Comparison of ENCODE assay signal across 9 cellular contexts in genomic region chr5:32504923-32505596, GRCh38.
A peak's percentile ranks its signal among the peaks of the same experiment; 100 is the strongest.
DNase-seq lines count a peak whose midpoint lies in the region; ATAC-seq, FAIRE-seq and TF ChIP-seq lines count a peak whose summit lies in the region.
"Had no signal": no experiment of that assay in that cellular context is flagged by ENCODE, and none has a peak within 500 bp of the region (broad histone marks: within the 10 kb centered on the region; RNA-seq: fewer than 3 reads in every experiment).

No MANE protein-coding gene starts in this region.

- POLR2A ChIA-PET in GM12878 (lab: Charles Lee), result interaction anchor here (0.6 kb wide), 1 partner anchor 9 kb away, joined by 4 read pairs; no protein-coding TSS in a partner anchor

- no peaks in the 10 kb centered on the region for H3K9me3 ChIP-seq in GM12878 (replicated peaks; ENCODE audit: control insufficient read depth, insufficient read depth, low read length)
- no peaks in the 10 kb centered on the region for H3K9me3 ChIP-seq in keratinocyte (ENCODE audit: control insufficient read depth, low read depth, low read length)
- H3K9me3 ChIP-seq in small intestine (ENCODE audit: control insufficient read depth, low read depth), result no peaks in the 10 kb centered on the region

- 56% methylated on average over 10 of the region's 10 CpGs for WGBS in GM12878 (ENCODE audit: insufficient coverage, insufficient replicate concordance, low lambda C conversion rate, missing lambda C conversion rate)
- WGBS in small intestine, 3 donors, result 23 to 53% (median 51%) methylated on average over 10 of the region's 10 CpGs

- intact Hi-C loops in GM12878 (cut with micrococcal nuclease; ENCODE audit: unreplicated experiment), result no loop called here
- intact Hi-C loops in posterior vena cava (cut with DNase I), result no loop called here

- SMC1A ChIA-PET in GM12878 (lab: Charles Lee; ENCODE audit: uncharacterized antibody, unreplicated experiment), result interaction anchor here (0.7 to 3.0 kb wide), 8 partner anchors 8 to 85 kb away, joined by 3 to 17 read pairs (median 4); no protein-coding TSS in a partner anchor

- TF ChIP-seq CTCF in GM12878 (IDR thresholded peaks at IDR 0.05 in 2 of 3, conservative IDR thresholded peaks at IDR 0.05 in 1 of 3; ENCODE audit: control insufficient read depth in 2 of 3, extremely low read depth in 1 of 3, insufficient read depth in 1 of 3, low read depth in 3 of 3, low read length in 3 of 3) (no peak), keratinocyte (optimal IDR thresholded peaks at IDR 0.05 in 1 of 3, IDR thresholded peaks at IDR 0.05 in 1 of 3, conservative IDR thresholded peaks at IDR 0.05 in 1 of 3; ENCODE audit: extremely low read depth in 1 of 3, insufficient read depth in 2 of 3, low read length in 3 of 3) (no peak)

- H2AFZ ChIP-seq in GM12878 (ENCODE audit: control insufficient read depth, low read depth, low read length) (no peak overlapping the region), keratinocyte (ENCODE audit: control insufficient read depth, low read length) (no peak overlapping the region)

- no peak for TF ChIP-seq POLR2A in GM12878 (IDR thresholded peaks at IDR 0.05; ENCODE audit: low read depth, low read length)

- dilution Hi-C loops in keratinocyte (cut with MboI; ENCODE audit: extremely low pct_ligation_motif_present, low sequenced_read_pairs), result no loop called here

- no peaks in the 10 kb centered on the region for H3K9me1 ChIP-seq in keratinocyte (ENCODE audit: control insufficient read depth, extremely low read depth, insufficient read depth, low read length)

- CTCF ChIA-PET in GM12878 (lab: Yijun Ruan, JAX), result interaction anchor here (0.8 to 2.6 kb wide), 7 partner anchors 10 to 107 kb away, joined by 3 to 22 read pairs (median 8); no protein-coding TSS in a partner anchor

- H3K9ac ChIP-seq in GM12878 (ENCODE audit: control insufficient read depth, insufficient read depth, low read length) (no peak overlapping the region), keratinocyte (ENCODE audit: control insufficient read depth, extremely low read depth, insufficient read depth, low read length) (no peak overlapping the region)

- ATAC-seq in GM18868 (IDR thresholded peaks at IDR 0.05; ENCODE audit: unreplicated experiment), result peak; percentile 78
- ATAC-seq in GM12878, result peak; percentile 53
- ATAC-seq in GM19395 (IDR thresholded peaks at IDR 0.05; ENCODE audit: unreplicated experiment), result no peak

- no peak overlapping the region for H3K27ac ChIP-seq in GM12878 (ENCODE audit: control insufficient read depth, insufficient read depth)
- peak overlapping the region; percentile 6 for H3K27ac ChIP-seq in keratinocyte (ENCODE audit: control insufficient read depth, insufficient read depth, low read length)
- no peak overlapping the region for H3K27ac ChIP-seq in substantia nigra (ENCODE audit: low read depth, low read length, poor library complexity, severe bottlenecking)
- H3K27ac ChIP-seq in small intestine (ENCODE audit: low read depth in 1 of 2, low read length in 1 of 2), result no peak overlapping the region

- H3K4me1 ChIP-seq in GM12878 (ENCODE audit: control insufficient read depth, insufficient read depth, low read length) (peaks cover 9% of the 10 kb centered on the region), keratinocyte (ENCODE audit: control insufficient read depth, extremely low read depth, insufficient read depth, low read length) (peaks cover 41% of the 10 kb centered on the region), small intestine (ENCODE audit: control insufficient read depth in 2 of 2, insufficient read depth in 1 of 2, low read depth in 1 of 2, low read length in 1 of 2) (no peaks in the 10 kb centered on the region)

- no peak for TF ChIP-seq RAD21 in GM12878 (IDR thresholded peaks at IDR 0.05; ENCODE audit: insufficient read depth, low read depth, low read length)

- in situ Hi-C loops in GM12878 (cut with MboI), result no loop called here

- H3K79me2 ChIP-seq in GM12878 (ENCODE audit: control insufficient read depth, insufficient read depth, low read length) (no peaks in the 10 kb centered on the region), keratinocyte (ENCODE audit: control insufficient read depth, insufficient read depth, low read length) (no peaks in the 10 kb centered on the region)

- H4K20me1 ChIP-seq in GM12878 (ENCODE audit: control insufficient read depth, insufficient read depth), result no peaks in the 10 kb centered on the region
- H4K20me1 ChIP-seq in keratinocyte (ENCODE audit: control insufficient read depth, extremely low read depth, insufficient read depth, low read length), result no peaks in the 10 kb centered on the region

- H3K27me3 ChIP-seq in GM12878 (replicated peaks in 1 of 2; ENCODE audit: control insufficient read depth in 2 of 2, insufficient read depth in 2 of 2, low read length in 1 of 2) (peaks cover 0 to 7% of the 10 kb centered on the region in 2 experiments; a peak in 1 of 4 replicates), keratinocyte (ENCODE audit: control insufficient read depth, extremely low read depth, insufficient read depth, low read length) (peaks cover 2% of the 10 kb centered on the region), small intestine (ENCODE audit: control insufficient read depth in 2 of 2, insufficient read depth in 2 of 2, low read length in 2 of 2) (no peaks in the 10 kb centered on the region)

- RAD21 ChIA-PET in GM12878 (lab: Charles Lee; ENCODE audit: unreplicated experiment), result interaction anchor here (0.5 to 2.4 kb wide), 7 partner anchors 15 to 437 kb away, joined by 3 to 11 read pairs (median 3); no protein-coding TSS in a partner anchor

- H3K4me3 ChIP-seq in GM12878, result no peak overlapping the region
- H3K4me3 ChIP-seq in keratinocyte (ENCODE audit: control insufficient read depth in 2 of 3, extremely low read depth in 1 of 3, insufficient read depth in 2 of 3, low read depth in 1 of 3, low read length in 3 of 3), result no peak overlapping the region
- no peak overlapping the region for H3K4me3 ChIP-seq in small intestine (ENCODE audit: low read depth in 1 of 2, low read length in 2 of 2)

- no peaks in the 10 kb centered on the region for H3K36me3 ChIP-seq in GM12878 (ENCODE audit: control insufficient read depth in 2 of 2, insufficient read depth in 2 of 2, low read length in 1 of 2)
- no peaks in the 10 kb centered on the region for H3K36me3 ChIP-seq in keratinocyte (ENCODE audit: control insufficient read depth in 2 of 2, extremely low read depth in 1 of 2, insufficient read depth in 2 of 2, low read length in 2 of 2)
- H3K36me3 ChIP-seq in small intestine (ENCODE audit: control insufficient read depth in 2 of 2, insufficient read depth in 2 of 2, low read length in 2 of 2), result no peaks in the 10 kb centered on the region

- no peak for TF ChIP-seq EP300 in GM12878 (IDR thresholded peaks at IDR 0.05; ENCODE audit: borderline replicate concordance in 1 of 2, control insufficient read depth in 1 of 2, low read depth in 2 of 2, low read length in 2 of 2)

- BruUV-seq in GM12878 (replicated peaks; lab: Mats Ljungman, UMichigan), result no TSS peak

- H3K4me2 ChIP-seq in GM12878 (ENCODE audit: control insufficient read depth, insufficient read depth), result no peak overlapping the region
- H3K4me2 ChIP-seq in keratinocyte (ENCODE audit: control insufficient read depth, extremely low read depth, insufficient read depth, low read depth, low read length), result peak overlapping the region; percentile 35

- FAIRE-seq in GM12878 (lab: Jason Lieb, UNC) (no peak), keratinocyte (lab: Jason Lieb, UNC) (peak; percentile 58), small intestine (lab: Jason Lieb, UNC) (no peak)
- FAIRE-seq: islet of Langerhans had no signal

- DNase-seq in NCI-H2107 (lab: John Stamatoyannopoulos, UW), result peak; percentile 86
- DNase-seq in GM12878 (ENCODE audit: low read depth, low spot score), result no peak
- DNase-seq in keratinocyte (ENCODE audit: low read depth, low spot score), result no peak
- DNase-seq in substantia nigra (lab: John Stamatoyannopoulos, UW), result peak in 25 of 49 donors; percentile 3 to 45 (median 16)
- no peak for DNase-seq in small intestine
- no peak for DNase-seq in posterior vena cava (ENCODE audit: low spot score)

TF ChIP-seq in GM12878, 131 proteins besides CTCF, POLR2A, EP300 and RAD21:
- peak in 1 of 2 experiments; percentile 34; a peak in 1 of 3 replicates for TF ChIP-seq EGR1 (IDR thresholded peaks at IDR 0.05; ENCODE audit: borderline replicate concordance in 1 of 2, low read depth in 2 of 2, low read length in 2 of 2)
- no peak for TF ChIP-seq NFIC (IDR thresholded peaks at IDR 0.05; ENCODE audit: low read depth, low read length)

Comparison
In these comparisons a context has a peak if more than half of its experiments do, and no peak if none do; other contexts are left out.
1. DNase-seq: peak in NCI-H2107 (single experiment) and substantia nigra (25 of 49); none in GM12878 (single experiment), keratinocyte (single experiment), small intestine (single experiment) and posterior vena cava (single experiment).